14 cellular contexts compared by ENCODE assay signal in genomic region chr4:151672996-151673395, GRCh38.
A peak's percentile ranks its signal among the peaks of the same experiment; 100 is the strongest.
DNase-seq lines count a peak whose midpoint lies in the region; ATAC-seq and TF ChIP-seq lines count a peak whose summit lies in the region.
"Had no signal": no experiment of that assay in that cellular context is flagged by ENCODE, and none has a peak within 500 bp of the region (broad histone marks: within the 10 kb centered on the region; RNA-seq: fewer than 3 reads in every experiment).

No MANE protein-coding gene starts in this region.

- H2BK12ac ChIP-seq in trophoblast cell (ENCODE audit: low read length) = no peak overlapping the region

- CTCF ChIA-PET in RWPE1 (lab: Yijun Ruan, JAX) = no interaction called here

- H3K79me1 ChIP-seq in trophoblast cell (ENCODE audit: low read length) = peaks cover 17% of the 10 kb centered on the region

- H2BK5ac ChIP-seq in trophoblast cell (ENCODE audit: low read depth, low read length, poor library complexity) = no peak overlapping the region

- peak overlapping the region; percentile 30 for H3K14ac ChIP-seq in trophoblast cell (ENCODE audit: low read length)

- ATAC-seq in left lobe of liver = no peak

- peak overlapping the region; percentile 51 for H4K91ac ChIP-seq in trophoblast cell (ENCODE audit: low read depth, low read length)

- H3K27me3 ChIP-seq in right atrium auricular region (no peaks in the 10 kb centered on the region), trophoblast cell (ENCODE audit: insufficient read depth, low read length) (no peaks in the 10 kb centered on the region)
- H3K27me3 ChIP-seq: BLaER1 had no signal

- peaks cover 2% of the 10 kb centered on the region for H3K79me2 ChIP-seq in trophoblast cell (ENCODE audit: control insufficient read depth, insufficient read depth, low read length, poor library complexity)

- H3K36me3 ChIP-seq in right atrium auricular region (no peaks in the 10 kb centered on the region), trophoblast cell (ENCODE audit: control insufficient read depth in 1 of 2, insufficient read depth in 2 of 2, low read length in 2 of 2) (peaks cover 0 to 2% of the 10 kb centered on the region in 2 experiments)
- H3K36me3 ChIP-seq: BLaER1, HAP-1 had no signal

- TF ChIP-seq CTCF in right atrium auricular region (IDR thresholded peaks at IDR 0.05) (no peak), RWPE1 (conservative IDR thresholded peaks at IDR 0.05; ENCODE audit: low read depth) (no peak), GM20000 (IDR thresholded peaks at IDR 0.05; ENCODE audit: extremely low read depth, missing control alignments) (no peak)

- H3K4ac ChIP-seq in trophoblast cell (ENCODE audit: low read depth, low read length) = no peak overlapping the region

- H3K4me2 ChIP-seq in trophoblast cell (ENCODE audit: low read length) = no peak overlapping the region
- H3K4me2 ChIP-seq: BLaER1 had no signal

- DNase-seq in right atrium auricular region (ENCODE audit: low spot score) (no peak), cardiac septum (ENCODE audit: low spot score) (no peak), RWPE1 (ENCODE audit: low spot score) (no peak), left lobe of liver (ENCODE audit: low spot score) (peak; percentile 30), trophoblast cell (no peak), GM20000 (ENCODE audit: low spot score) (no peak), kidney glomerular epithelial cell (lab: John Stamatoyannopoulos, UW) (no peak)
- DNase-seq: 8988T; CD4-positive, alpha-beta memory T cell; DMS153; DMS79; GF-D8 had no signal

- intact Hi-C loops in cardiac septum (cut with DNase I) = loop anchor here (5.0 kb wide), 1 partner anchor 714 kb away; no protein-coding TSS in a partner anchor

- peak overlapping the region; percentile 71 to 79 for H3K27ac ChIP-seq in right atrium auricular region
- 0 out of 2 replicates have a peak overlapping the region, but pooled peaks have one; percentile 1 for H3K27ac ChIP-seq in RWPE1
- no peak overlapping the region for H3K27ac ChIP-seq in trophoblast cell (ENCODE audit: low read depth, low read length)
- H3K27ac ChIP-seq: BLaER1 had no signal

- peak overlapping the region; percentile 4 for H2BK120ac ChIP-seq in trophoblast cell (ENCODE audit: insufficient read depth, low read length, poor library complexity)

- no peak overlapping the region for H4K12ac ChIP-seq in trophoblast cell (ENCODE audit: low read depth, low read length)

- no peak overlapping the region for H4K8ac ChIP-seq in trophoblast cell (ENCODE audit: low read depth, low read length)

- WGBS in trophoblast cell (ENCODE audit: extremely low coverage, insufficient coverage, insufficient read length) = no CpG with 5 or more reads among the region's 14 CpGs

- POLR2A ChIA-PET in RWPE1 (lab: Yijun Ruan, JAX; ENCODE audit: low non-redundant PET) = no interaction called here

- H2AK5ac ChIP-seq in trophoblast cell (ENCODE audit: low read length) = peak overlapping the region; percentile 69

- peaks cover 0 to 40% of the 10 kb centered on the region in 2 donors for H3K4me1 ChIP-seq in right atrium auricular region
- peaks cover 24 to 33% of the 10 kb centered on the region in 2 experiments for H3K4me1 ChIP-seq in trophoblast cell (ENCODE audit: control insufficient read depth in 1 of 2, insufficient read depth in 2 of 2, low read length in 2 of 2)
- H3K4me1 ChIP-seq: BLaER1 had no signal

- H3K18ac ChIP-seq in trophoblast cell (ENCODE audit: low read length) = peak overlapping the region; percentile 30

- no peak overlapping the region for H3K4me3 ChIP-seq in right atrium auricular region
- H3K4me3 ChIP-seq in trophoblast cell (ENCODE audit: low read depth, low read length) = no peak overlapping the region
- H3K4me3 ChIP-seq: BLaER1, HAP-1 had no signal

- H3K9me3 ChIP-seq in right atrium auricular region (no peaks in the 10 kb centered on the region), trophoblast cell (ENCODE audit: insufficient read depth, low read depth, low read length) (no peaks in the 10 kb centered on the region)
- H3K9me3 ChIP-seq: BLaER1, HAP-1 had no signal

- no peak overlapping the region for H3K9ac ChIP-seq in trophoblast cell (ENCODE audit: low read length)
- H3K9ac ChIP-seq: BLaER1 had no signal

- no peak overlapping the region for H3K23ac ChIP-seq in trophoblast cell (ENCODE audit: low read length)

- H2AFZ ChIP-seq in trophoblast cell (ENCODE audit: insufficient read depth, low read length, poor library complexity) = no peak overlapping the region
